In the genomic region with DNA sequence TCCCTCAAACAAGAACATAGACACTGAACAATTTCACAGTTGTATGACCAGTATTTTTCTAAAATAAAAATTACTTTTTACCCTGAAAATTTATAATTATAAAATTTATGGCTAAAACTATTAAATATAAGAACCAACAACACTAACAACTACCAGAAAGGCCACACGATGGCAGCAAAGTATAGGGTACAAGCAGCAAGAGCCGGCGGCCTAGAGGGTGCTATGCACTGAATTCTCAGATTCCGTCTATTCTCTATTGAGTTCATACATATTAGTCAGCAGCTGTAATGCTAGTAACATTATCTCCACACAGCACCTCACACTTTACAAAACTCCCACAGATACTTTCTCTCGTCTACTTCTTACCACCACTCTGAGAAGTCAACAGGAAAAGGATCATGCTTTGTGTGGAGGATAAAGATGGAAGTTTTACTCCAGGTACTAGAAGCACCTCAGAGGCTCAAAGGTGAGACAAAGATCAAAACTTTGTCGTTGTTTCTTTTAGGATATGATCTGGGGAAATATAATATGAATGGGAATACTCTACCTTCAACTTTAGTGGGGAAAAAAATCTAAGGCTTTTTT, we compare ENCODE assay signal across 8 cellular contexts.
DNase-seq lines count a peak whose midpoint lies in the region; TF ChIP-seq lines count a peak whose summit lies in the region.

No MANE protein-coding gene starts in this region.

- no peak overlapping the region for H3K9ac ChIP-seq in GM23248

- H3K9me2 ChIP-seq in GM23248 (ENCODE audit: insufficient read depth) (no peaks in the 10 kb centered on the region), PC-9 (ENCODE audit: insufficient read depth) (no peaks in the 10 kb centered on the region)

- H3K9me3 ChIP-seq in GM23248 (ENCODE audit: low read depth), result no peaks in the 10 kb centered on the region
- no peaks in the 10 kb centered on the region for H3K9me3 ChIP-seq in PC-9 (ENCODE audit: insufficient read depth, low read depth)

- H3K79me2 ChIP-seq in GM23248 (ENCODE audit: insufficient read depth), result no peaks in the 10 kb centered on the region
- H3K79me2 ChIP-seq in PC-9 (ENCODE audit: low read depth), result no peaks in the 10 kb centered on the region

- WGBS in GM23248 (ENCODE audit: low coverage in 1 of 2, low lambda C conversion rate in 2 of 2, missing lambda C conversion rate in 2 of 2), 2 experiments, result 19 to 22% methylated on average over 6 of the region's 6 CpGs

- no TSS peak for BruUV-seq in PC-9 (replicated peaks; lab: Mats Ljungman, UMichigan)

- TF ChIP-seq CTCF in PC-9 (conservative IDR thresholded peaks at IDR 0.05) (peak; percentile 95), fibroblast of pulmonary artery (IDR thresholded peaks at IDR 0.05; ENCODE audit: low read length, missing control alignments) (peak; percentile 73)

- POLR2A ChIA-PET in PC-9 (lab: Charles Lee; ENCODE audit: unreplicated experiment), result interaction anchor here (0.6 kb wide), 1 partner anchor 203 kb away, joined by 5 read pairs; no protein-coding TSS in a partner anchor

- CTCF ChIA-PET in PC-9 (lab: Charles Lee), result interaction anchor here (0.7 to 1.9 kb wide), 2 partner anchors 206 to 1004 kb away, joined by 3 to 7 read pairs; no protein-coding TSS in a partner anchor

- H3K27me3 ChIP-seq in GM23248 (replicated peaks; ENCODE audit: insufficient read depth) (no peaks in the 10 kb centered on the region), PC-9 (ENCODE audit: insufficient read depth, low read depth) (no peaks in the 10 kb centered on the region)

- in situ Hi-C loops in GM23248 (cut with MboI), result loop anchor here (10.0 to 25.0 kb wide), 3 partner anchors 238 to 998 kb away; no protein-coding TSS in a partner anchor

- H3F3A ChIP-seq in GM23248 (ENCODE audit: insufficient read depth) (peaks cover 5% of the 10 kb centered on the region; the same call in 1 of the 2 replicates), PC-9 (ENCODE audit: insufficient read depth, low read depth) (no peaks in the 10 kb centered on the region)

- no peak overlapping the region for H3K4me3 ChIP-seq in GM23248
- H3K4me3 ChIP-seq in PC-9, result no peak overlapping the region
- H3K4me3 ChIP-seq in fibroblast of pulmonary artery (replicated peaks; ENCODE audit: low read depth, low read length), result no peak overlapping the region

- no peak overlapping the region for H2AFZ ChIP-seq in GM23248
- no peak overlapping the region for H2AFZ ChIP-seq in PC-9

- DNase-seq in ELF-1 (ENCODE audit: low read depth, low spot score) (peak; percentile 30), GM23248 (peak; percentile 91), Kasumi-1 (lab: John Stamatoyannopoulos, UW) (peak; percentile 82 to 89), PC-9 (peak; percentile 73 to 79), fibroblast of pulmonary artery (ENCODE audit: low read depth) (peak; percentile 93), occipital lobe (lab: John Stamatoyannopoulos, UW) (peak; percentile 78), ureter (ENCODE audit: low spot score) (peak; percentile 75)
- DNase-seq in activated T-cell treated with anti-CD3 and anti-CD28 coated beads, Interleukin-2, amount 50 U/mL, for 48 hours, result peak; percentile 60 to 66

- H3K27ac ChIP-seq in GM23248, result no peak overlapping the region
- no peak overlapping the region for H3K27ac ChIP-seq in PC-9

- H3K4me2 ChIP-seq in GM23248 (ENCODE audit: unreplicated experiment) (no peak overlapping the region), PC-9 (peak overlapping the region; percentile 22)

- H3K4me1 ChIP-seq in GM23248 (ENCODE audit: insufficient read depth), result 0 out of 2 replicates have a peak, but pooled peaks cover 3% of the 10 kb centered on the region
- peaks cover 4% of the 10 kb centered on the region; the same call in 1 of the 2 replicates for H3K4me1 ChIP-seq in PC-9 (replicated peaks; ENCODE audit: insufficient read depth)

- H3K36me3 ChIP-seq in GM23248 (ENCODE audit: low read depth) (no peaks in the 10 kb centered on the region), PC-9 (ENCODE audit: low read depth) (no peaks in the 10 kb centered on the region)

- H4K20me1 ChIP-seq in GM23248 (ENCODE audit: insufficient read depth), result no peaks in the 10 kb centered on the region
- no peaks in the 10 kb centered on the region for H4K20me1 ChIP-seq in PC-9 (ENCODE audit: insufficient read depth)

- intact Hi-C loops in PC-9 (cut with micrococcal nuclease; ENCODE audit: unreplicated experiment), result loop anchor here (1.0 to 10.0 kb wide), 7 partner anchors 99 to 1006 kb away; no protein-coding TSS in a partner anchor

Comparison
In these comparisons a context has a peak if more than half of its experiments do, and no peak if none do; other contexts are left out.
1. DNase-seq: peak in every context shown above with its lines; median percentile 93 in fibroblast of pulmonary artery; 91 in GM23248; 86 in Kasumi-1; 78 in occipital lobe; 76 in PC-9; 75 in ureter; 63 in activated T-cell treated with anti-CD3 and anti-CD28 coated beads, Interleukin-2, amount 50 U/mL, for 48 hours; 30 in ELF-1.